9 cellular contexts compared by ENCODE assay signal in genomic region chr19:19489804-19490204, GRCh38. TPM values are rescaled to one million over a fixed set of nuclear protein-coding genes. Genes with fewer than 3 reads are reported as not detected.
A peak's percentile ranks its signal among the peaks of the same experiment; 100 is the strongest.
DNase-seq lines count a peak whose midpoint lies in the region; ATAC-seq and TF ChIP-seq lines count a peak whose summit lies in the region.
"Had no signal": no experiment of that assay in that cellular context is flagged by ENCODE, and none has a peak within 500 bp of the region (broad histone marks: within the 10 kb centered on the region; RNA-seq: fewer than 3 reads in every experiment).

No MANE protein-coding gene starts in this region.

- H3K4me1 Mint-ChIP-seq in activated CD4-positive, alpha-beta memory T cell treated with anti-CD3 and anti-CD28 coated beads for 36 hours (ENCODE audit: low read depth), result peaks cover 51% of the 10 kb centered on the region

- POLR2A ChIA-PET in activated CD4-positive, alpha-beta memory T cell treated with anti-CD3 and anti-CD28 coated beads for 36 hours (lab: Charles Lee), result interaction anchor here (0.6 to 3.7 kb wide), 6 partner anchors 9 to 125 kb away, joined by 3 to 23 read pairs (median 4); partner anchors contain the start of gene GATAD2A

- 54 to 59% (median 56%) methylated on average over 7 to 9 of the region's 9 CpGs for WGBS in heart left ventricle, 4 donors

- in situ Hi-C loops in G401 (cut with HindIII; ENCODE audit: low sequenced_read_pairs), result no loop called here

- intact Hi-C loops in activated CD4-positive, alpha-beta memory T cell treated with anti-CD3 and anti-CD28 coated beads for 36 hours (cut with micrococcal nuclease), result loop anchor here (1.0 to 2.0 kb wide), 9 partner anchors 27 to 298 kb away; partner anchors contain the start of genes BORCS8, GATAD2A, MAU2 and NDUFA13
- intact Hi-C loops in heart left ventricle (cut with DNase I) (loop anchor here (1.0 to 10.0 kb wide), 11 partner anchors 81 to 345 kb away; partner anchors contain the start of genes GATAD2A (in 5 of the 10), BORCS8 (in 1 of the 10) and RFXANK (in 1 of the 10)), sciatic nerve (cut with DNase I) (loop anchor here (5.0 kb wide), 1 partner anchor 123 kb away; no protein-coding TSS in a partner anchor)

- peaks cover 0 to 46% (median 25%) of the 10 kb centered on the region in 9 donors for H3K36me3 ChIP-seq in heart left ventricle

- H3K4me1 ChIP-seq in heart left ventricle, result peaks cover 10 to 55% (median 43%) of the 10 kb centered on the region in 12 donors

- H3K27ac Mint-ChIP-seq in activated CD4-positive, alpha-beta memory T cell treated with anti-CD3 and anti-CD28 coated beads for 36 hours, result peak overlapping the region; percentile 95

- peak overlapping the region; percentile 14 to 94 (median 70) for H3K27ac ChIP-seq in heart left ventricle

- DNase-seq in G401 (ENCODE audit: low spot score) (peak; percentile 11), heart left ventricle (peak in 1 of 5 donors; percentile 27), sciatic nerve (ENCODE audit: low spot score) (no peak), HCEC 1CT (no peak), amygdala (lab: John Stamatoyannopoulos, UW) (no peak), hypothalamus (lab: John Stamatoyannopoulos, UW) (no peak)
- peak; percentile 31 for DNase-seq in activated CD4-positive, alpha-beta memory T cell treated with anti-CD3 and anti-CD28 coated beads for 36 hours
- DNase-seq in effector CD8-positive, alpha-beta T cell (lab: John Stamatoyannopoulos, UW), result no peak

- CTCF ChIA-PET in activated CD4-positive, alpha-beta memory T cell treated with anti-CD3 and anti-CD28 coated beads for 36 hours (lab: Charles Lee), result interaction anchor here (0.6 to 6.3 kb wide), 34 partner anchors 11 to 340 kb away, joined by 3 to 215 read pairs (median 5); partner anchors contain the start of genes BORCS8, GATAD2A, NDUFA13 and RFXANK

- no peaks in the 10 kb centered on the region for H3K9me3 Mint-ChIP-seq in activated CD4-positive, alpha-beta memory T cell treated with anti-CD3 and anti-CD28 coated beads for 36 hours

- H3K27me3 Mint-ChIP-seq in activated CD4-positive, alpha-beta memory T cell treated with anti-CD3 and anti-CD28 coated beads for 36 hours, result no peaks in the 10 kb centered on the region

- H3K4me3 ChIP-seq in heart left ventricle, result peak overlapping the region in 4 of 12 donors; percentile 1 to 40 (median 32)

- no peaks in the 10 kb centered on the region for H3K27me3 ChIP-seq in heart left ventricle

- peaks cover 14% of the 10 kb centered on the region for H3K36me3 Mint-ChIP-seq in activated CD4-positive, alpha-beta memory T cell treated with anti-CD3 and anti-CD28 coated beads for 36 hours

- TF ChIP-seq POLR2A in heart left ventricle (IDR thresholded peaks at IDR 0.05), result no peak

- peak overlapping the region; percentile 36 for H3K4me3 Mint-ChIP-seq in activated CD4-positive, alpha-beta memory T cell treated with anti-CD3 and anti-CD28 coated beads for 36 hours

- no peaks in the 10 kb centered on the region for H3K9me3 ChIP-seq in heart left ventricle

- no peak for TF ChIP-seq CTCF in heart left ventricle (IDR thresholded peaks at IDR 0.05)

- peak in 3 of 4 donors; percentile 3 to 6 (median 6) for ATAC-seq in heart left ventricle
- ATAC-seq in sciatic nerve, result peak; percentile 28

RNA-seq across cellular contexts. Expression of gene TSSK6, which starts 25.5 kb away (rescaled TPM):
- total RNA-seq in G401 (2014; rRNA removed; shearing (Covaris generic)), result 2.4 and 8.3 TPM in 2 replicates
- 1 to 10 TPM; 3.1 to 4.7 TPM for total RNA-seq in activated CD4-positive, alpha-beta memory T cell treated with anti-CD3 and anti-CD28 coated beads for 36 hours
- total RNA-seq in heart left ventricle (1 to 10 TPM in 1 of 9 donors, under 1 TPM in 8; 0.28 to 1.0 (median 0.54) TPM), sciatic nerve (1.3 TPM)
- polyA plus RNA-seq in heart left ventricle, result under 1 TPM; 0.57 to 0.61 TPM

RNA-seq across cellular contexts. Expression of gene NDUFA13, which starts 26.2 kb away (rescaled TPM):
- 182 and 261 TPM in 2 replicates for total RNA-seq in G401 (2014; rRNA removed; shearing (Covaris generic))
- total RNA-seq in activated CD4-positive, alpha-beta memory T cell treated with anti-CD3 and anti-CD28 coated beads for 36 hours, result 100 to 1,000 TPM; 365 to 374 TPM
- total RNA-seq in heart left ventricle (1,000 to 10,000 TPM in 3 of 9 donors, 100 to 1,000 TPM in 6; 101 to 1,154 (median 960) TPM), sciatic nerve (206 TPM)
- polyA plus RNA-seq in heart left ventricle, result 1,000 to 10,000 TPM in 1 of 2 donors, 100 to 1,000 TPM in 1; 856 to 1,476 TPM

RNA-seq across cellular contexts. Expression of gene YJEFN3, which starts 38.9 kb away (rescaled TPM):
- total RNA-seq in G401 (2014; rRNA removed; shearing (Covaris generic)), result 0.37 TPM in 2 replicates
- 1 to 10 TPM; 6.9 to 8.2 TPM for total RNA-seq in activated CD4-positive, alpha-beta memory T cell treated with anti-CD3 and anti-CD28 coated beads for 36 hours
- total RNA-seq in heart left ventricle, result 1 to 10 TPM in 8 of 9 donors, not detected in 1; 1.2 to 5.4 (median 2.3) TPM
- 1 to 10 TPM; 3.6 to 5.3 TPM for polyA plus RNA-seq in heart left ventricle
- 4.9 TPM for total RNA-seq in sciatic nerve

RNA-seq across cellular contexts. Expression of gene CILP2, which starts 48.3 kb away (rescaled TPM):
- 0.12 and 0.37 TPM in 2 replicates for total RNA-seq in G401 (2014; rRNA removed; shearing (Covaris generic))
- under 1 TPM; 0.44 to 0.50 TPM for total RNA-seq in activated CD4-positive, alpha-beta memory T cell treated with anti-CD3 and anti-CD28 coated beads for 36 hours
- total RNA-seq in heart left ventricle (under 1 TPM in 7 of 9 donors, not detected in 2; 0.07 to 0.61 (median 0.22) TPM), sciatic nerve (0.27 TPM)
- under 1 TPM; 0.08 to 0.24 TPM for polyA plus RNA-seq in heart left ventricle
- total RNA-seq: HT1080 had no signal

Comparison
In these comparisons a context has a peak if more than half of its experiments do, and no peak if none do; other contexts are left out.
1. DNase-seq: peak in G401 (single experiment) and activated CD4-positive, alpha-beta memory T cell treated with anti-CD3 and anti-CD28 coated beads for 36 hours (single experiment); none in sciatic nerve (single experiment), HCEC 1CT (single experiment), amygdala (0 of 56), effector CD8-positive, alpha-beta T cell (single experiment) and hypothalamus (0 of 51).